Comparison of ENCODE assay signal across 15 cellular contexts in the genomic region with DNA sequence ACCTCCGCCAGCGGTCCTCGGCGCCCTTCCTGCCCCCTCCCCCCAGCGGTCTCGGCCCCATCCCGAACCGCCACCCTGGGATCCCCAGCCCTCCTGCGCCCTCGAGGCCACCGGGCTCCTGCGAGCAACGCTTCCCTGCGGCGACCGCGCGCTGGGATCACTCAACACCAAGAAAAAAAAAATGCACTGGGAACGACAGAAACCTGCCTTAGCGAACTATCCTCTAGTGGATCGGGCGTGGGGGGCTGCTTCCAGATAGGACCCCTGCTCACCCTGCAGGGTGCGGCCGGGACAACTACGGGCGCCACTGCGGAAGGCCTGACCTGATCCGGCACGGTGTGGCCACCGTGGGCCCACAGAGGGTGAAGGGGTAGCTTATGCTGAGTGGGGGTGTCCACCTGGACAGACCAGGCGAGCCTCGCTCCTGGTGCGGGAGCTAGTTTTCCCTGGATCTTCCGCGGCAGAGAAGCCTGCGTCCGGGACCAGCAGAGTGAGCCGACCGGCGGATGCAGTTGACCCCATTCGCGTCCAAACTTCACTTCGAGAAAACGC. TPM values are rescaled to one million over a fixed set of nuclear protein-coding genes. Genes with fewer than 3 reads are reported as not detected.
A peak's percentile ranks its signal among the peaks of the same experiment; 100 is the strongest.
DNase-seq lines count a peak whose midpoint lies in the region; ATAC-seq, FAIRE-seq and TF ChIP-seq lines count a peak whose summit lies in the region.
"Had no signal": no experiment of that assay in that cellular context is flagged by ENCODE, and none has a peak within 500 bp of the region (broad histone marks: within the 10 kb centered on the region; RNA-seq: fewer than 3 reads in every experiment).

No MANE protein-coding gene starts in this region.

- no peaks in the 10 kb centered on the region for H3K36me3 ChIP-seq in CD8-positive, alpha-beta T cell (ENCODE audit: insufficient read depth, low read length)
- no peaks in the 10 kb centered on the region; the same call in 1 of the 2 replicates for H3K36me3 ChIP-seq in H7 (replicated peaks; ENCODE audit: control insufficient read depth, insufficient read depth, low read length)
- H3K36me3 ChIP-seq: adrenal gland had no signal

- no peak overlapping the region for H3K27ac ChIP-seq in CD8-positive, alpha-beta T cell (ENCODE audit: low read depth, low read length)
- H3K27ac ChIP-seq in substantia nigra (ENCODE audit: low read depth, low read length, poor library complexity, severe bottlenecking) = no peak overlapping the region
- H3K27ac ChIP-seq: adrenal gland, epithelial cell of prostate had no signal

- H3K27ac Mint-ChIP-seq in CD8-positive, alpha-beta T cell = no peak overlapping the region
- H3K27ac Mint-ChIP-seq in natural killer cell = no peak overlapping the region
- H3K27ac Mint-ChIP-seq: activated CD4-positive, alpha-beta T cell treated with anti-CD3 and anti-CD28 coated beads for 36 hours had no signal

- H3K9me3 Mint-ChIP-seq in CD8-positive, alpha-beta T cell = no peaks in the 10 kb centered on the region
- no peaks in the 10 kb centered on the region for H3K9me3 Mint-ChIP-seq in natural killer cell

- H3K27me3 ChIP-seq in CD8-positive, alpha-beta T cell (ENCODE audit: insufficient read depth, low read length) = peaks cover 44% of the 10 kb centered on the region
- peaks cover 96% of the 10 kb centered on the region for H3K27me3 ChIP-seq in H7 (ENCODE audit: control insufficient read depth, insufficient read depth, low read length)

- ATAC-seq in CD8-positive, alpha-beta T cell = no peak
- ATAC-seq in natural killer cell = no peak
- ATAC-seq in left colon = no peak
- ATAC-seq: activated CD4-positive, alpha-beta T cell treated with anti-CD3 and anti-CD28 coated beads for 36 hours had no signal

- peaks cover 71% of the 10 kb centered on the region for H3K27me3 Mint-ChIP-seq in CD8-positive, alpha-beta T cell (ENCODE audit: low read depth)
- H3K27me3 Mint-ChIP-seq in natural killer cell (ENCODE audit: low read depth in 2 of 2) = peaks cover 69 to 86% of the 10 kb centered on the region in 2 donors

- DNase-seq in CD8-positive, alpha-beta T cell = no peak
- DNase-seq in H7 = peak; percentile 68
- DNase-seq in astrocyte of the spinal cord (ENCODE audit: low read depth, low spot score) = peak; percentile 28
- DNase-seq in natural killer cell = no peak
- DNase-seq in amniotic stem cell (lab: John Stamatoyannopoulos, UW) = no peak
- DNase-seq in urothelium cell line (ENCODE audit: low spot score) = no peak
- no peak for DNase-seq in left colon
- no peak for DNase-seq in substantia nigra (lab: John Stamatoyannopoulos, UW)
- DNase-seq: adrenal gland; DMS153; SHP77; stimulated activated CD4-positive, alpha-beta T cell treated with anti-CD3 and anti-CD28 coated beads, Interleukin-1b, Interleukin-23, amount 100 ng/mL, for 48 hours had no signal

- TF ChIP-seq CTCF in CD8-positive, alpha-beta T cell (IDR thresholded peaks at IDR 0.05) = no peak
- TF ChIP-seq CTCF in astrocyte of the spinal cord (IDR thresholded peaks at IDR 0.05; ENCODE audit: low read depth, low read length) (no peak), natural killer cell (IDR thresholded peaks at IDR 0.05) (no peak)

- H3K4me3 Mint-ChIP-seq in CD8-positive, alpha-beta T cell = peak overlapping the region; percentile 49
- H3K4me3 Mint-ChIP-seq in natural killer cell = peak overlapping the region; percentile 69
- H3K4me3 Mint-ChIP-seq: activated CD4-positive, alpha-beta T cell treated with anti-CD3 and anti-CD28 coated beads for 36 hours had no signal

- H3K4me1 ChIP-seq in CD8-positive, alpha-beta T cell (ENCODE audit: insufficient read depth, low read length) = peaks cover 40% of the 10 kb centered on the region

- H3K4me1 Mint-ChIP-seq in CD8-positive, alpha-beta T cell (ENCODE audit: low read depth) = peaks cover 47% of the 10 kb centered on the region
- H3K4me1 Mint-ChIP-seq in natural killer cell = peaks cover 28 to 33% of the 10 kb centered on the region in 2 donors

- in situ Hi-C loops in astrocyte of the spinal cord (cut with HindIII; ENCODE audit: low sequenced_read_pairs) = no loop called here

- no peak overlapping the region for H3K4me3 ChIP-seq in CD8-positive, alpha-beta T cell (ENCODE audit: low read depth, low read length)
- H3K4me3 ChIP-seq in H7 (ENCODE audit: insufficient read depth, low read depth, low read length) (peak overlapping the region; percentile 19), astrocyte of the spinal cord (ENCODE audit: low read depth, low read length) (no peak overlapping the region)

- H3K36me3 Mint-ChIP-seq in CD8-positive, alpha-beta T cell = no peaks in the 10 kb centered on the region
- H3K36me3 Mint-ChIP-seq in natural killer cell = no peaks in the 10 kb centered on the region

- no peak for FAIRE-seq in urothelium cell line (lab: Jason Lieb, UNC)

- H3K9me3 ChIP-seq in CD8-positive, alpha-beta T cell (ENCODE audit: low read length) = no peaks in the 10 kb centered on the region
- H3K9me3 ChIP-seq: adrenal gland had no signal

- intact Hi-C loops in CD8-positive, alpha-beta T cell (cut with DNase I, micrococcal nuclease) = no loop called here
- intact Hi-C loops in natural killer cell (cut with micrococcal nuclease) (no loop called here), left colon (cut with DNase I, micrococcal nuclease) (loop anchor here in 1 of 2 donors (10.0 kb wide), 1 partner anchor 311 kb away; no protein-coding TSS in a partner anchor)

- POLR2A ChIA-PET in CD8-positive, alpha-beta T cell (lab: Charles Lee) = no interaction called here

- CTCF ChIA-PET in CD8-positive, alpha-beta T cell (lab: Charles Lee) = interaction anchor here (1.2 kb wide), 1 partner anchor 216 kb away, joined by 3 read pairs; no protein-coding TSS in a partner anchor

RNA-seq across cellular contexts. Expression of a gene that starts 38.0 kb away (rescaled TPM):
- not detected for total RNA-seq in CD8-positive, alpha-beta T cell
- total RNA-seq in H7 (2014; rRNA removed; shearing (Covaris generic)) = not detected in 2 replicates
- total RNA-seq in natural killer cell = not detected
- total RNA-seq in left colon = under 1 TPM in 1 of 2 donors, not detected in 1; 0.28 TPM
- total RNA-seq: activated CD4-positive, alpha-beta T cell treated with anti-CD3 and anti-CD28 coated beads for 36 hours; adrenal gland; HT1080 had no signal

Comparison
In these comparisons a context has a peak if more than half of its experiments do, and no peak if none do; other contexts are left out.
1. DNase-seq: peak in H7 (single experiment) and astrocyte of the spinal cord (single experiment); none in CD8-positive, alpha-beta T cell (0 of 7), natural killer cell (single experiment), amniotic stem cell (single experiment), urothelium cell line (single experiment), left colon (0 of 2) and substantia nigra (0 of 49).